Comparison of ENCODE assay signal across 1 cellular context in genomic region chr6:89081423-89082322, GRCh38.
TF ChIP-seq lines count a peak whose summit lies in the region.

No MANE protein-coding gene starts in this region.

TF ChIP-seq in HepG2, 621 proteins besides CTCF, POLR2A, EP300 and RAD21 (continued from another document and continues in another):
- TF ChIP-seq ZNF280D (CRISPR knock-in tag; IDR thresholded peaks at IDR 0.05) = no peak
- no peak for TF ChIP-seq ARHGAP35 (CRISPR knock-in tag; IDR thresholded peaks at IDR 0.05; ENCODE audit: borderline replicate concordance)
- no peak for TF ChIP-seq ZNF33A (CRISPR knock-in tag; IDR thresholded peaks at IDR 0.05; ENCODE audit: borderline replicate concordance)
- TF ChIP-seq ATRX (CRISPR knock-in tag; IDR thresholded peaks at IDR 0.05; ENCODE audit: borderline replicate concordance) = no peak
- no peak for TF ChIP-seq AKNA (CRISPR knock-in tag; IDR thresholded peaks at IDR 0.05; ENCODE audit: borderline replicate concordance)
- peak; percentile 66 for TF ChIP-seq ZBTB14 (CRISPR knock-in tag; IDR thresholded peaks at IDR 0.05)
- no peak for TF ChIP-seq PRDM10 (CRISPR knock-in tag; IDR thresholded peaks at IDR 0.05; ENCODE audit: low read depth)
- no peak for TF ChIP-seq SMAD9 (CRISPR knock-in tag; IDR thresholded peaks at IDR 0.05)
- TF ChIP-seq CEBPB (IDR thresholded peaks at IDR 0.05; ENCODE audit: borderline replicate concordance, low read depth, low read length) = no peak
- peak; percentile 78 for TF ChIP-seq HNRNPH1 (optimal IDR thresholded peaks at IDR 0.05; ENCODE audit: low read depth, low read length)
- TF ChIP-seq PREB (CRISPR knock-in tag; IDR thresholded peaks at IDR 0.05) = no peak
- peak; percentile 88; the same call in 1 of the 2 replicates for TF ChIP-seq STAT6 (CRISPR knock-in tag; IDR thresholded peaks at IDR 0.05; ENCODE audit: borderline replicate concordance)
- 0 out of 2 replicates have a peak, but pooled peaks have one; percentile 30 for TF ChIP-seq ELF3 (CRISPR knock-in tag; IDR thresholded peaks at IDR 0.05)
- peak; percentile 81; the same call in 1 of the 2 replicates for TF ChIP-seq ZNF558 (CRISPR knock-in tag; IDR thresholded peaks at IDR 0.05; ENCODE audit: borderline replicate concordance)
- TF ChIP-seq GLMP (CRISPR knock-in tag; IDR thresholded peaks at IDR 0.05; ENCODE audit: borderline replicate concordance) = no peak
- TF ChIP-seq PHB2 (IDR thresholded peaks at IDR 0.05; ENCODE audit: partially characterized antibody) = no peak
- TF ChIP-seq ZNF337 (CRISPR knock-in tag; IDR thresholded peaks at IDR 0.05; ENCODE audit: borderline replicate concordance, low read depth) = no peak
- no peak for TF ChIP-seq RARG (CRISPR knock-in tag; IDR thresholded peaks at IDR 0.05; ENCODE audit: low read depth)
- no peak for TF ChIP-seq ZNF354B (CRISPR knock-in tag; IDR thresholded peaks at IDR 0.05)
- TF ChIP-seq ZNF224 (CRISPR knock-in tag; IDR thresholded peaks at IDR 0.05) = peak; percentile 62; the same call in 1 of the 2 replicates
- TF ChIP-seq ZNF784 (CRISPR knock-in tag; IDR thresholded peaks at IDR 0.05; ENCODE audit: borderline replicate concordance) = peak; percentile 64; the same call in 1 of the 2 replicates
- peak; percentile 35; the same call in 1 of the 2 replicates for TF ChIP-seq ZNF350 (CRISPR knock-in tag; IDR thresholded peaks at IDR 0.05; ENCODE audit: borderline replicate concordance, low read depth)
- peak; percentile 70; the same call in 1 of the 2 replicates for TF ChIP-seq TFDP1 (CRISPR knock-in tag; IDR thresholded peaks at IDR 0.05; ENCODE audit: borderline replicate concordance)
- TF ChIP-seq IRF1 (CRISPR knock-in tag; IDR thresholded peaks at IDR 0.05; ENCODE audit: low read depth) = no peak
- no peak for TF ChIP-seq ZNF780A (CRISPR knock-in tag; IDR thresholded peaks at IDR 0.05)
